In the genomic region with DNA sequence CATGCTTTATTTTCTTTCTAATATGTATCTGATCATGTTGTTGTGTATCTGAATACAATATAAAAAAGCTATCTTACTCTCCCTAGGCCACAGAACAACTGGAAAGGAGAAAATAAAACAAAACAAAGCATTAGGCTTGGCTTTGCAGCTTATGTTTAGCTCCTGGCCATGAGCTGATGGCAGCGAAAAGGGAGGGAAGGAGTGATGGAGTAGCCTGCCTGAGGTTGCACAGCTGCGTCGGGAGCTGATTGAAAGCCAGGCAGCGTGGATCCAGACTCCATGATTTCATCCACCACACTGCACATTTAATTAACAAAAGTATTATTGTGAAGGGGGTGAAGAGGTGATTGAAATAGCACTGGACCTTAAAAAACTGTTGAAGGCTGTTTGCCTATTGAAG, we compare ENCODE assay signal across 17 cellular contexts.
"Had no signal": no experiment of that assay in that cellular context is flagged by ENCODE, and none has a peak within 500 bp of the region (broad histone marks: within the 10 kb centered on the region; RNA-seq: fewer than 3 reads in every experiment).

No MANE protein-coding gene starts in this region.

- H3K4me1 ChIP-seq: colonic mucosa, left lung, thyroid gland had no signal

- H3K36me3 ChIP-seq: colonic mucosa, left lung, thyroid gland had no signal

- DNase-seq: activated CD4-positive, alpha-beta T cell treated with anti-CD3 and anti-CD28 coated beads, Interleukin-2, amount 50 U/mL, for 1 hour; activated CD8-positive, alpha-beta memory T cell treated with anti-CD3 and anti-CD28 coated beads, Interleukin-2, amount 50 U/mL, for 4 hours; activated naive CD4-positive, alpha-beta T cell treated with anti-CD3 and anti-CD28 coated beads, Interleukin-2, amount 10 ng/mL, durations not matched to agents 7 days and 5 days; activated T-cell treated with anti-CD3 and anti-CD28 coated beads, Interleukin-2, amount 50 U/mL, for 4 hours; aorta; colonic mucosa; foreskin melanocyte; left lung; occipital lobe; stimulated activated CD4-positive, alpha-beta T cell treated with anti-CD3 and anti-CD28 coated beads, Interleukin-12 subunit alpha, Interleukin-12 subunit beta, amount 100 ng/mL, for 4 hours; stimulated activated CD4-positive, alpha-beta T cell treated with anti-CD3 and anti-CD28 coated beads, Interleukin-1b, Interleukin-23, amount 100 ng/mL, for 48 hours; stimulated activated CD8-positive, alpha-beta memory T cell treated with anti-CD3 and anti-CD28 coated beads, Interleukin-4, amount 100 ng/mL, for 48 hours; stimulated activated naive CD4-positive, alpha-beta T cell; T1000; thyroid gland had no signal

- FAIRE-seq: keratinocyte had no signal

- ATAC-seq: activated CD4-positive, CD25-positive, alpha-beta regulatory T cell treated with anti-CD3 and anti-CD28 coated beads, Interleukin-2, amount 50 U/mL, for 24 hours; activated T-cell treated with anti-CD3 and anti-CD28 coated beads, Interleukin-2, amount 50 U/mL, for 4 hours; left lung had no signal

- H3K27ac ChIP-seq: colonic mucosa, left lung, thyroid gland had no signal

- H3K27me3 ChIP-seq: colonic mucosa, left lung, thyroid gland had no signal

- H3K4me3 ChIP-seq: colonic mucosa, left lung, thyroid gland had no signal

- H3K9me3 ChIP-seq: colonic mucosa, thyroid gland had no signal
